In genomic region chr16:56755038-56755437, GRCh38 we compare ENCODE assay signal across 9 cellular contexts.
"Had no signal": no experiment of that assay in that cellular context is flagged by ENCODE, and none has a peak within 500 bp of the region (broad histone marks: within the 10 kb centered on the region; RNA-seq: fewer than 3 reads in every experiment).

No MANE protein-coding gene starts in this region.

- H3K27ac Mint-ChIP-seq: GM23338, H9, HFFc6 had no signal

- DNase-seq: GM23248, GOT3, H7, H9, HCEC 1CT, HFFc6 had no signal

- H3K27ac ChIP-seq: GM23248 had no signal

- H3K4me3 ChIP-seq: GM23248, GM23338, HAP-1 had no signal

- H3K9ac ChIP-seq: GM23248 had no signal

- H3K4me1 Mint-ChIP-seq: GM23338, H9 had no signal

- ATAC-seq: GM23338, HCT116 had no signal

- H3K4me2 ChIP-seq: GM23338 had no signal

- H3K4me3 Mint-ChIP-seq: GM23338, H9, HFFc6 had no signal

- H2AFZ ChIP-seq: GM23248, GM23338 had no signal
